In genomic region chr2:196415384-196415783, GRCh38 we compare ENCODE assay signal across 10 cellular contexts.
DNase-seq lines count a peak whose midpoint lies in the region; ATAC-seq, FAIRE-seq and TF ChIP-seq lines count a peak whose summit lies in the region.
"Had no signal": no experiment of that assay in that cellular context is flagged by ENCODE, and none has a peak within 500 bp of the region (broad histone marks: within the 10 kb centered on the region; RNA-seq: fewer than 3 reads in every experiment).

No MANE protein-coding gene starts in this region.

- in situ Hi-C loops in KBM-7 (cut with MboI; ENCODE audit: low pct_unique_long_range_greater_than_20kb, low sequenced_read_pairs): no loop called here

- H3K27ac ChIP-seq in tibial nerve: no peak overlapping the region
- H3K27ac ChIP-seq: tibial artery had no signal

- WGBS in tibial nerve, 2 donors: 76 to 77% methylated on average over 5 of the region's 5 CpGs

- H3K4me3 Mint-ChIP-seq in activated T-helper 17 cell treated with anti-CD3 and anti-CD28 coated beads, Interleukin-2, amount 50 U/mL, for 72 hours: peak overlapping the region; percentile 76

- no peak for TF ChIP-seq EP300 in tibial nerve (IDR thresholded peaks at IDR 0.05)

- peak overlapping the region; percentile 68 for H3K27ac Mint-ChIP-seq in activated T-helper 17 cell treated with anti-CD3 and anti-CD28 coated beads, Interleukin-2, amount 50 U/mL, for 72 hours

- no peak for DNase-seq in GM12892 (ENCODE audit: insufficient read length)
- no peak for DNase-seq in NCI-H526 (lab: John Stamatoyannopoulos, UW)
- no peak for DNase-seq in tibial nerve (ENCODE audit: low spot score in 2 of 2)
- DNase-seq in medulla oblongata (ENCODE audit: extremely low spot score): no peak
- no peak for DNase-seq in KBM-7
- DNase-seq: NCI-H2171, tibial artery had no signal

- H3K4me1 Mint-ChIP-seq in activated T-helper 17 cell treated with anti-CD3 and anti-CD28 coated beads, Interleukin-2, amount 50 U/mL, for 72 hours: peaks cover 4% of the 10 kb centered on the region

- H3K4me1 ChIP-seq in tibial nerve: no peaks in the 10 kb centered on the region

- FAIRE-seq in GM12892 (lab: Jason Lieb, UNC): peak; percentile 88

- H3K27me3 Mint-ChIP-seq in activated T-helper 17 cell treated with anti-CD3 and anti-CD28 coated beads, Interleukin-2, amount 50 U/mL, for 72 hours: peaks cover 13% of the 10 kb centered on the region

- no peak for TF ChIP-seq CTCF in tibial nerve (IDR thresholded peaks at IDR 0.05)

- H3K36me3 Mint-ChIP-seq in activated T-helper 17 cell treated with anti-CD3 and anti-CD28 coated beads, Interleukin-2, amount 50 U/mL, for 72 hours (ENCODE audit: low read depth): no peaks in the 10 kb centered on the region

- no peaks in the 10 kb centered on the region for H3K9me3 Mint-ChIP-seq in activated T-helper 17 cell treated with anti-CD3 and anti-CD28 coated beads, Interleukin-2, amount 50 U/mL, for 72 hours

- H3K27me3 ChIP-seq in tibial nerve: no peaks in the 10 kb centered on the region
- H3K27me3 ChIP-seq: tibial artery had no signal

- H3K36me3 ChIP-seq in tibial nerve: no peaks in the 10 kb centered on the region
- H3K36me3 ChIP-seq: tibial artery had no signal

- H3K4me3 ChIP-seq in tibial nerve: no peak overlapping the region
- H3K4me3 ChIP-seq: tibial artery had no signal

- TF ChIP-seq POLR2A in GM12892 (IDR thresholded peaks at IDR 0.05; ENCODE audit: low read depth, low read length) (no peak), tibial nerve (IDR thresholded peaks at IDR 0.05) (no peak)

- ATAC-seq in GM19395 (IDR thresholded peaks at IDR 0.05; ENCODE audit: unreplicated experiment) (peak; percentile 62), HG03066 (IDR thresholded peaks at IDR 0.05; ENCODE audit: low read depth, unreplicated experiment) (peak; percentile 48)
- peak; percentile 80 for ATAC-seq in activated T-helper 17 cell treated with anti-CD3 and anti-CD28 coated beads, Interleukin-2, amount 50 U/mL, for 72 hours (replicated peaks)

- H3K9me3 ChIP-seq in tibial nerve: no peaks in the 10 kb centered on the region
- H3K9me3 ChIP-seq: tibial artery had no signal
